Comparison of ENCODE assay signal across 11 cellular contexts in the genomic region with DNA sequence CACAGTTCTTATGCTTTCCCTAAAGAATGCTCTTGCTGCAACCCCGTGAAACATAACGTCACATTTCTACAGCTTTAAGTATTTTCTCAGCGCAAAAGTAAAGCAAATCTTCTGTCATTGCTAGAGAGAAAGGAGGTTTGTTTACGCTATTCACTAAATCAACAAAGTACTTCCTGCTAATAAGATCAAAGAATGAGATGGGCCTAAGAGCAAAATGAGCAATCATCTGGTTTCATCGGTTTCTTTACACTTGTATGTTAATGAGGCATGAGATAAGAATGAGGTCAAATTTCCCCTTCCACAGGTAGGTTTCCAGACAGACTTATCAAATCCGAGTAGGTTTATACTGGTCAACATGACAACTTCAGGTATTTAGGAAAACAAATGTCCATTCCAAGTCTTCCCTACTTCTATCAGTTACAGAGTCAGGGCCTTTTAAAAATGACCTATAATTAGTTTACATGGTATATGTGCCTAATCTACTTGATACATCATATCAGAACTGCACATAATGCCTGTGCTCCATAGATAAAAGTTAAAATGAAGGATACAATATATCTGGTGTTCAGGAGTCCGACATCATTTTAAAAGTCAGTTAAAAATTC. TPM values are rescaled to one million over a fixed set of nuclear protein-coding genes. Genes with fewer than 3 reads are reported as not detected.
DNase-seq lines count a peak whose midpoint lies in the region; ATAC-seq, FAIRE-seq and TF ChIP-seq lines count a peak whose summit lies in the region.
"Had no signal": no experiment of that assay in that cellular context is flagged by ENCODE, and none has a peak within 500 bp of the region (broad histone marks: within the 10 kb centered on the region; RNA-seq: fewer than 3 reads in every experiment).

No MANE protein-coding gene starts in this region.

- intact Hi-C loops in activated B cell treated with CpG ODN at 0.5 μM for 24 hours (cut with micrococcal nuclease) = no loop called here

- FAIRE-seq in small intestine (lab: Jason Lieb, UNC) = no peak

- no peak overlapping the region for H3K9ac ChIP-seq in SK-N-SH

- H3K36me3 Mint-ChIP-seq in activated B cell treated with CpG ODN at 0.5 μM for 24 hours (ENCODE audit: low read depth) = peaks cover 7% of the 10 kb centered on the region

- peaks cover 11% of the 10 kb centered on the region; the same call in 1 of the 2 replicates for H3K9me3 ChIP-seq in SK-N-SH
- H3K9me3 ChIP-seq in small intestine (ENCODE audit: control insufficient read depth, low read depth) = no peaks in the 10 kb centered on the region
- peaks cover 3% of the 10 kb centered on the region; the same call in 1 of the 2 replicates for H3K9me3 ChIP-seq in HAP-1
- H3K9me3 ChIP-seq: SJSA1 had no signal

- H3K27me3 ChIP-seq in SK-N-SH (ENCODE audit: insufficient read depth) = no peaks in the 10 kb centered on the region
- no peaks in the 10 kb centered on the region for H3K27me3 ChIP-seq in small intestine (ENCODE audit: control insufficient read depth in 2 of 2, insufficient read depth in 2 of 2, low read length in 2 of 2)
- no peaks in the 10 kb centered on the region for H3K27me3 ChIP-seq in HAP-1 (ENCODE audit: low read depth)
- H3K27me3 ChIP-seq: SJSA1 had no signal

- no peaks in the 10 kb centered on the region for H3K27me3 Mint-ChIP-seq in activated B cell treated with CpG ODN at 0.5 μM for 24 hours

- 67% methylated on average over 7 of the region's 7 CpGs for WGBS in SK-N-SH (ENCODE audit: low lambda C conversion rate)
- WGBS in small intestine, 3 donors = 11 to 43% (median 21%) methylated on average over 7 of the region's 7 CpGs

- H3K4me1 Mint-ChIP-seq in activated B cell treated with CpG ODN at 0.5 μM for 24 hours = peaks cover 87% of the 10 kb centered on the region

- H3K4me3 ChIP-seq in SK-N-SH (ENCODE audit: low read depth in 2 of 2, low read length in 1 of 2) (no peak overlapping the region), small intestine (ENCODE audit: low read depth in 1 of 2, low read length in 2 of 2) (no peak overlapping the region), HAP-1 (no peak overlapping the region)
- H3K4me3 ChIP-seq: SJSA1 had no signal

- H3K27ac Mint-ChIP-seq in activated B cell treated with CpG ODN at 0.5 μM for 24 hours = peak overlapping the region; percentile 82

- H3K9me2 ChIP-seq in SK-N-SH = no peaks in the 10 kb centered on the region

- peaks cover 5 to 8% of the 10 kb centered on the region in 2 experiments; a peak in 3 of 4 replicates for H3K4me1 ChIP-seq in SK-N-SH (ENCODE audit: control insufficient read depth in 1 of 2, insufficient read depth in 2 of 2, low read depth in 1 of 2, low read length in 1 of 2)
- H3K4me1 ChIP-seq in small intestine (ENCODE audit: control insufficient read depth in 2 of 2, insufficient read depth in 1 of 2, low read depth in 1 of 2, low read length in 1 of 2) = peaks cover 0 to under 1% of the 10 kb centered on the region in 2 donors
- H3K4me1 ChIP-seq in HAP-1 = no peaks in the 10 kb centered on the region; the same call in 1 of the 2 replicates

- no peaks in the 10 kb centered on the region for H3F3A ChIP-seq in SK-N-SH (replicated peaks; ENCODE audit: insufficient read depth)

- H2AFZ ChIP-seq in SK-N-SH (ENCODE audit: low read depth) = no peak overlapping the region

- H3K27ac ChIP-seq in SK-N-SH (ENCODE audit: low read depth in 2 of 2, low read length in 1 of 2) (no peak overlapping the region), small intestine (ENCODE audit: low read depth in 1 of 2, low read length in 1 of 2) (peak overlapping the region in 1 of 2 donors; percentile 20)
- H3K27ac ChIP-seq: SJSA1 had no signal

- TF ChIP-seq EP300 in SK-N-SH (IDR thresholded peaks at IDR 0.05; ENCODE audit: borderline replicate concordance in 1 of 2, low read depth in 1 of 2, low read length in 1 of 2) = no peak

- TF ChIP-seq CTCF in SK-N-SH (IDR thresholded peaks at IDR 0.05) (no peak), activated B cell treated with CpG ODN at 0.5 μM for 24 hours (IDR thresholded peaks at IDR 0.05) (no peak)

- DNase-seq in SK-N-SH (no peak), activated B cell treated with CpG ODN at 0.5 μM for 24 hours (no peak), small intestine (peak; percentile 70), HAP-1 (ENCODE audit: low spot score in 2 of 2) (no peak), GF-D8 (lab: John Stamatoyannopoulos, UW) (no peak), germinal center (ENCODE audit: low spot score) (no peak)
- DNase-seq: amniotic stem cell, midbrain had no signal

- H3K4me2 ChIP-seq in SK-N-SH = 0 out of 2 replicates have a peak overlapping the region, but pooled peaks have one; percentile 35

- POLR2A ChIA-PET in SK-N-SH (lab: Yijun Ruan, JAX) = no interaction called here
- POLR2A ChIA-PET in activated B cell treated with CpG ODN at 0.5 μM for 24 hours (lab: Charles Lee) = interaction anchor here (0.5 to 1.7 kb wide), 4 partner anchors 12 to 70 kb away, joined by 3 to 7 read pairs (median 4); no protein-coding TSS in a partner anchor

- peak overlapping the region; percentile 63 for H3K4me3 Mint-ChIP-seq in activated B cell treated with CpG ODN at 0.5 μM for 24 hours

- H3K36me3 ChIP-seq in SK-N-SH (replicated peaks in 1 of 2; ENCODE audit: control insufficient read depth in 1 of 2, insufficient read depth in 2 of 2, low read length in 1 of 2) (no peaks in the 10 kb centered on the region), small intestine (ENCODE audit: control insufficient read depth in 2 of 2, insufficient read depth in 2 of 2, low read length in 2 of 2) (no peaks in the 10 kb centered on the region), HAP-1 (replicated peaks) (no peaks in the 10 kb centered on the region)
- H3K36me3 ChIP-seq: SJSA1 had no signal

- H3K9me3 Mint-ChIP-seq in activated B cell treated with CpG ODN at 0.5 μM for 24 hours = no peaks in the 10 kb centered on the region

- TF ChIP-seq RAD21 in SK-N-SH (IDR thresholded peaks at IDR 0.05; ENCODE audit: low read length) = no peak

- H3K79me2 ChIP-seq in SK-N-SH (ENCODE audit: insufficient read depth) = peaks cover 93% of the 10 kb centered on the region

- CTCF ChIA-PET in SK-N-SH (lab: Yijun Ruan, JAX) (interaction anchor here (0.9 kb wide), 2 partner anchors 9 to 87 kb away, joined by 3 read pairs; no protein-coding TSS in a partner anchor), activated B cell treated with CpG ODN at 0.5 μM for 24 hours (lab: Charles Lee) (interaction anchor here (1.0 to 1.6 kb wide), 2 partner anchors 68 to 122 kb away, joined by 4 read pairs; no protein-coding TSS in a partner anchor)

- in situ Hi-C loops in HAP-1 (cut with MboI; ENCODE audit: low sequenced_read_pairs) = no loop called here

- H4K20me1 ChIP-seq in SK-N-SH (ENCODE audit: insufficient read depth) = peaks cover 18% of the 10 kb centered on the region; the same call in 1 of the 2 replicates

- ATAC-seq in SK-N-SH treated with all-trans-retinoic acid at 6 μM for 48 hours = no peak
- peak; percentile 39 for ATAC-seq in HG03571 (IDR thresholded peaks at IDR 0.05; ENCODE audit: unreplicated experiment)
- peak; percentile 32 for ATAC-seq in activated B cell treated with CpG ODN at 0.5 μM for 24 hours (ENCODE audit: low read depth)

TF ChIP-seq in SK-N-SH, 30 proteins besides CTCF, POLR2A, EP300 and RAD21:
- TF ChIP-seq JUND (IDR thresholded peaks at IDR 0.05) = no peak
- no peak for TF ChIP-seq RFX5 (IDR thresholded peaks at IDR 0.05; ENCODE audit: low read length)
- TF ChIP-seq, protein P1, sequence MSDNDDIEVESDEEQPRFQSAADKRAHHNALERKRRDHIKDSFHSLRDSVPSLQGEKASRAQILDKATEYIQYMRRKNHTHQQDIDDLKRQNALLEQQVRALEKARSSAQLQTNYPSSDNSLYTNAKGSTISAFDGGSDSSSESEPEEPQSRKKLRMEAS (IDR thresholded peaks at IDR 0.05; ENCODE audit: low read depth) = no peak
- TF ChIP-seq FOXM1 (IDR thresholded peaks at IDR 0.05; ENCODE audit: low read depth) = no peak
- TF ChIP-seq MEF2A (IDR thresholded peaks at IDR 0.05; ENCODE audit: borderline replicate concordance, low read depth) = no peak

TF ChIP-seq in SK-N-SH treated with all-trans-retinoic acid at 6 μM for 48 hours, 23 proteins besides CTCF, POLR2A, EP300 and RAD21 (continues in another document):
- TF ChIP-seq ESRRG (CRISPR knock-in tag; IDR thresholded peaks at IDR 0.05) (no peak), BACH2 (CRISPR knock-in tag; IDR thresholded peaks at IDR 0.05; ENCODE audit: borderline replicate concordance) (no peak), ARNTL (CRISPR knock-in tag; IDR thresholded peaks at IDR 0.05; ENCODE audit: borderline replicate concordance, low read depth) (no peak), CSRNP3 (CRISPR knock-in tag; IDR thresholded peaks at IDR 0.05) (no peak), RARB (CRISPR knock-in tag; IDR thresholded peaks at IDR 0.05) (no peak), CREB5 (CRISPR knock-in tag; IDR thresholded peaks at IDR 0.05; ENCODE audit: low read depth) (no peak)

RNA-seq across cellular contexts. Expression of gene USP6NL, which starts 8.4 kb away (rescaled TPM):
- 8.2 and 8.9 TPM in 2 replicates for polyA plus RNA-seq in SK-N-SH (2012; rRNA removed)
- polyA plus RNA-seq in SK-N-SH (2012; cell fraction: cytosol; rRNA removed) = 9.6 and 10.1 TPM in 2 replicates
- polyA plus RNA-seq in SK-N-SH (2012; cell fraction: nucleus; rRNA removed) = 11.3 and 12.2 TPM in 2 replicates
- total RNA-seq in activated B cell treated with CpG ODN at 0.5 μM for 24 hours = 59.9 and 64.5 TPM in 2 replicates
- polyA plus RNA-seq in small intestine = 1 to 10 TPM; 4.1 to 7.7 (median 5.4) TPM
